In genomic region chr2:222671259-222672067, GRCh38 we compare ENCODE assay signal across 9 cellular contexts. TPM values are rescaled to one million over a fixed set of nuclear protein-coding genes. Genes with fewer than 3 reads are reported as not detected.
DNase-seq lines count a peak whose midpoint lies in the region; ATAC-seq and TF ChIP-seq lines count a peak whose summit lies in the region.
"Had no signal": no experiment of that assay in that cellular context is flagged by ENCODE, and none has a peak within 500 bp of the region (broad histone marks: within the 10 kb centered on the region; RNA-seq: fewer than 3 reads in every experiment).

A gene with protein sequence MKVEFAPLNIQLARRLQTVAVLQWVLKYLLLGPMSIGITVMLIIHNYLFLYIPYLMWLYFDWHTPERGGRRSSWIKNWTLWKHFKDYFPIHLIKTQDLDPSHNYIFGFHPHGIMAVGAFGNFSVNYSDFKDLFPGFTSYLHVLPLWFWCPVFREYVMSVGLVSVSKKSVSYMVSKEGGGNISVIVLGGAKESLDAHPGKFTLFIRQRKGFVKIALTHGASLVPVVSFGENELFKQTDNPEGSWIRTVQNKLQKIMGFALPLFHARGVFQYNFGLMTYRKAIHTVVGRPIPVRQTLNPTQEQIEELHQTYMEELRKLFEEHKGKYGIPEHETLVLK (plus strand): TSS chr2:222671658. CDS start chr2:222671786, 128 bp downstream.

- peaks cover 34% of the 10 kb centered on the region for H3K27me3 Mint-ChIP-seq in activated naive CD4-positive, alpha-beta T cell treated with anti-CD3 and anti-CD28 coated beads, Interleukin-2, amount 50 U/mL, for 24 hours
- peaks cover 67% of the 10 kb centered on the region for H3K27me3 Mint-ChIP-seq in activated naive CD4-positive, alpha-beta T cell treated with anti-CD3 and anti-CD28 coated beads, Interleukin-2, amount 10 ng/mL, durations not matched to agents 7 days and 5 days

- H3K4me2 ChIP-seq in fibroblast of lung (ENCODE audit: extremely low read depth, insufficient read depth, low read length), result peak within 1 kb of the TSS; percentile 90

- no peak for DNase-seq in activated naive CD4-positive, alpha-beta T cell treated with anti-CD3 and anti-CD28 coated beads, Interleukin-2, amount 10 ng/mL, durations not matched to agents 7 days and 5 days
- no peak for DNase-seq in Panc1 (ENCODE audit: low read depth, low spot score)
- DNase-seq in fibroblast of lung (ENCODE audit: low read depth in 2 of 2), result peak; percentile 8 to 24
- peak; percentile 9 for DNase-seq in myocyte (ENCODE audit: low read depth)
- DNase-seq in vagina (ENCODE audit: extremely low spot score in 2 of 2), result no peak

- H3K36me3 Mint-ChIP-seq in activated naive CD4-positive, alpha-beta T cell treated with anti-CD3 and anti-CD28 coated beads, Interleukin-2, amount 50 U/mL, for 24 hours, result no peaks in the 10 kb centered on the region
- H3K36me3 Mint-ChIP-seq in activated naive CD4-positive, alpha-beta T cell treated with anti-CD3 and anti-CD28 coated beads, Interleukin-2, amount 10 ng/mL, durations not matched to agents 7 days and 5 days, result no peaks in the 10 kb centered on the region

- no peak for TF ChIP-seq POLR2A in vagina (IDR thresholded peaks at IDR 0.05)

- no peak within 1 kb of the TSS for H3K9ac ChIP-seq in fibroblast of lung (ENCODE audit: insufficient read depth, low read length)

- peak; percentile 90 for ATAC-seq in Panc1
- no peak for ATAC-seq in GM21381 (IDR thresholded peaks at IDR 0.05; ENCODE audit: unreplicated experiment)
- ATAC-seq in HG02840 (IDR thresholded peaks at IDR 0.05; ENCODE audit: low FRiP score, unreplicated experiment), result no peak

- CTCF ChIA-PET in activated naive CD4-positive, alpha-beta T cell treated with anti-CD3 and anti-CD28 coated beads, Interleukin-2, amount 10 ng/mL, durations not matched to agents 7 days and 5 days (lab: Charles Lee), result interaction anchor here (0.7 to 0.8 kb wide), 2 partner anchors 19 to 57 kb away, joined by 3 to 4 read pairs; no protein-coding TSS in a partner anchor
- CTCF ChIA-PET in Panc1 (lab: Charles Lee), result no interaction called here

- H3K79me2 ChIP-seq in fibroblast of lung (ENCODE audit: control insufficient read depth, insufficient read depth, low read length), result no peaks in the 10 kb centered on the region

- H3K4me3 ChIP-seq in Panc1 (ENCODE audit: low read depth in 2 of 2, low read length in 2 of 2), result peak within 1 kb of the TSS; percentile 42 to 52
- H3K4me3 ChIP-seq in fibroblast of lung (replicated peaks in 1 of 4; ENCODE audit: control extremely low read depth in 1 of 4, insufficient read depth in 1 of 4, low read depth in 3 of 4, low read length in 4 of 4), result peak within 1 kb of the TSS; percentile 40 to 52 (median 47)
- H3K4me3 ChIP-seq in vagina, result peak within 1 kb of the TSS; percentile 28 to 48

- H3K4me1 Mint-ChIP-seq in activated naive CD4-positive, alpha-beta T cell treated with anti-CD3 and anti-CD28 coated beads, Interleukin-2, amount 50 U/mL, for 24 hours, result peaks cover 10% of the 10 kb centered on the region
- peaks cover 11% of the 10 kb centered on the region for H3K4me1 Mint-ChIP-seq in activated naive CD4-positive, alpha-beta T cell treated with anti-CD3 and anti-CD28 coated beads, Interleukin-2, amount 10 ng/mL, durations not matched to agents 7 days and 5 days

- no peak for TF ChIP-seq CTCF in Panc1 (IDR thresholded peaks at IDR 0.05)
- no peak for TF ChIP-seq CTCF in fibroblast of lung (conservative IDR thresholded peaks at IDR 0.05 in 1 of 2, IDR thresholded peaks at IDR 0.05 in 1 of 2; ENCODE audit: low read depth in 1 of 2, low read length in 2 of 2)
- TF ChIP-seq CTCF in vagina (IDR thresholded peaks at IDR 0.05), result no peak

- peak within 1 kb of the TSS; percentile 41 for H2AFZ ChIP-seq in fibroblast of lung (ENCODE audit: low read length)

- H3K27me3 ChIP-seq in Panc1 (ENCODE audit: control insufficient read depth, insufficient read depth, low read length) (no peaks in the 10 kb centered on the region), fibroblast of lung (ENCODE audit: control insufficient read depth, insufficient read depth, low read length) (peaks cover 18% of the 10 kb centered on the region), vagina (no peaks in the 10 kb centered on the region)

- H3K36me3 ChIP-seq in Panc1 (ENCODE audit: control insufficient read depth, insufficient read depth, low read length) (no peaks in the 10 kb centered on the region), fibroblast of lung (ENCODE audit: control insufficient read depth, insufficient read depth, low read length) (no peaks in the 10 kb centered on the region), vagina (no peaks in the 10 kb centered on the region)

- H3K4me3 Mint-ChIP-seq in activated naive CD4-positive, alpha-beta T cell treated with anti-CD3 and anti-CD28 coated beads, Interleukin-2, amount 50 U/mL, for 24 hours, result no peak within 1 kb of the TSS
- H3K4me3 Mint-ChIP-seq in activated naive CD4-positive, alpha-beta T cell treated with anti-CD3 and anti-CD28 coated beads, Interleukin-2, amount 10 ng/mL, durations not matched to agents 7 days and 5 days, result no peak within 1 kb of the TSS

- H3K9me3 ChIP-seq in Panc1 (ENCODE audit: control insufficient read depth, insufficient read depth, low read depth, low read length) (no peaks in the 10 kb centered on the region), fibroblast of lung (ENCODE audit: control insufficient read depth, insufficient read depth, low read depth, low read length) (no peaks in the 10 kb centered on the region), vagina (no peaks in the 10 kb centered on the region)

- H3K9me3 Mint-ChIP-seq in activated naive CD4-positive, alpha-beta T cell treated with anti-CD3 and anti-CD28 coated beads, Interleukin-2, amount 50 U/mL, for 24 hours, result no peaks in the 10 kb centered on the region
- H3K9me3 Mint-ChIP-seq in activated naive CD4-positive, alpha-beta T cell treated with anti-CD3 and anti-CD28 coated beads, Interleukin-2, amount 10 ng/mL, durations not matched to agents 7 days and 5 days, result no peaks in the 10 kb centered on the region

- in situ Hi-C loops in Panc1 (cut with HindIII; ENCODE audit: low pct_unique_long_range_greater_than_20kb, low sequenced_read_pairs), result no loop called here

- H4K20me1 ChIP-seq in fibroblast of lung (ENCODE audit: control insufficient read depth, extremely low read depth, insufficient read depth, low read length), result no peaks in the 10 kb centered on the region

- H3K4me1 ChIP-seq in Panc1 (ENCODE audit: control insufficient read depth, insufficient read depth, low read length), result peaks cover 3% of the 10 kb centered on the region; the same call in 1 of the 2 replicates
- peaks cover 2% of the 10 kb centered on the region for H3K4me1 ChIP-seq in fibroblast of lung (ENCODE audit: control insufficient read depth, extremely low read depth, insufficient read depth, low read length)
- peaks cover 9% of the 10 kb centered on the region for H3K4me1 ChIP-seq in vagina

- POLR2A ChIA-PET in Panc1 (lab: Charles Lee), result no interaction called here

- intact Hi-C loops in Panc1 (cut with micrococcal nuclease; ENCODE audit: unreplicated experiment), result no loop called here
- intact Hi-C loops in vagina (cut with DNase I), result no loop called here

- peak within 1 kb of the TSS; percentile 6 for H3K27ac Mint-ChIP-seq in activated naive CD4-positive, alpha-beta T cell treated with anti-CD3 and anti-CD28 coated beads, Interleukin-2, amount 50 U/mL, for 24 hours
- H3K27ac Mint-ChIP-seq in activated naive CD4-positive, alpha-beta T cell treated with anti-CD3 and anti-CD28 coated beads, Interleukin-2, amount 10 ng/mL, durations not matched to agents 7 days and 5 days, result no peak within 1 kb of the TSS

- BruUV-seq in Panc1 (replicated peaks; lab: Mats Ljungman, UMichigan), result no TSS peak

- H3K27ac ChIP-seq in Panc1 (ENCODE audit: low read length) (no peak within 1 kb of the TSS), fibroblast of lung (ENCODE audit: insufficient read depth, low read length) (no peak within 1 kb of the TSS), vagina (no peak within 1 kb of the TSS)

RNA-seq across cellular contexts. Expression of the gene that starts here (rescaled TPM):
- total RNA-seq in Panc1 (2021; ENCODE audit: unreplicated experiment) (not detected), fibroblast of lung (not detected in 2 replicates), myocyte (not detected in 2 replicates), vagina (not detected)
- not detected for polyA plus RNA-seq in Panc1 (2012; ENCODE audit: insufficient read length)
- polyA plus RNA-seq in fibroblast of lung, result not detected in 2 replicates
- polyA plus RNA-seq in fibroblast of lung (2012), result not detected in 2 replicates
- polyA minus RNA-seq in fibroblast of lung (ENCODE audit: low replicate concordance), result not detected in 2 replicates
- polyA plus RNA-seq in myocyte (2012), result not detected
- total RNA-seq: temporal lobe had no signal

Comparison
In these comparisons a context has a peak if more than half of its experiments do, and no peak if none do; other contexts are left out.
1. Peak in ATAC-seq and H3K4me3 ChIP-seq in Panc1; RNA of the gene not detected or under 1 TPM.
2. Peak in DNase-seq, H3K4me3 ChIP-seq and H3K4me2 ChIP-seq in fibroblast of lung; RNA of the gene not detected or under 1 TPM.
3. Peak in DNase-seq in myocyte; RNA of the gene not detected or under 1 TPM.